Comparison of ENCODE assay signal across 9 cellular contexts in genomic region chr4:82561745-82562552, GRCh38. TPM values are rescaled to one million over a fixed set of nuclear protein-coding genes. Genes with fewer than 3 reads are reported as not detected.
DNase-seq lines count a peak whose midpoint lies in the region; ATAC-seq and TF ChIP-seq lines count a peak whose summit lies in the region.
"Had no signal": no experiment of that assay in that cellular context is flagged by ENCODE, and none has a peak within 500 bp of the region (broad histone marks: within the 10 kb centered on the region; RNA-seq: fewer than 3 reads in every experiment).

TMEM150C (minus strand) TSS chr4:82561988; CDS start chr4:82504657, 57,331 bp downstream.

- intact Hi-C loops in left lung (cut with DNase I) = no loop called here

- ATAC-seq in left lung = peak; percentile 75
- ATAC-seq: GM12878 had no signal

- peaks cover 0 to 9% of the 10 kb centered on the region in 2 donors for H3K4me1 ChIP-seq in left lung
- H3K4me1 ChIP-seq in subcutaneous abdominal adipose tissue (ENCODE audit: control insufficient read depth in 5 of 5, insufficient read depth in 5 of 5, low read length in 5 of 5) = peaks cover 0 to 13% (median 10%) of the 10 kb centered on the region in 5 donors

- H3K27me3 ChIP-seq in left lung (peaks cover 0 to 50% of the 10 kb centered on the region in 2 donors), subcutaneous abdominal adipose tissue (ENCODE audit: control insufficient read depth in 5 of 5, insufficient read depth in 4 of 5, low read length in 5 of 5) (peaks cover 0 to 8% (median 6%) of the 10 kb centered on the region in 5 donors)

- TF ChIP-seq CTCF in left lung (IDR thresholded peaks at IDR 0.05) = no peak

- H3K9me3 ChIP-seq in left lung (no peaks in the 10 kb centered on the region), subcutaneous abdominal adipose tissue (ENCODE audit: control insufficient read depth in 5 of 5, low read length in 5 of 5) (no peaks in the 10 kb centered on the region)

- DNase-seq in activated T-cell treated with anti-CD3 and anti-CD28 coated beads for 48 hours (ENCODE audit: low read depth) (peak; percentile 10), activated T-cell treated with anti-CD3 and anti-CD28 coated beads for 4 hours (no peak), NCI-H510A treated with DMSO at 0.1 percent for 48 hours (lab: John Stamatoyannopoulos, UW) (peak; percentile 64), cerebellum (ENCODE audit: low spot score) (peak; percentile 5), left lung (peak in 1 of 2 donors; percentile 81), cortex of kidney (lab: John Stamatoyannopoulos, UW) (no peak), amniotic stem cell (lab: John Stamatoyannopoulos, UW) (no peak)

- H3K36me3 ChIP-seq in left lung (no peaks in the 10 kb centered on the region), subcutaneous abdominal adipose tissue (ENCODE audit: control insufficient read depth in 5 of 5, insufficient read depth in 5 of 5, low read length in 5 of 5) (no peaks in the 10 kb centered on the region)

- no peak within 1 kb of the TSS for H3K27ac ChIP-seq in left lung
- H3K27ac ChIP-seq in subcutaneous abdominal adipose tissue (ENCODE audit: low read depth, low read length) = no peak within 1 kb of the TSS

- H3K9ac ChIP-seq in subcutaneous abdominal adipose tissue (ENCODE audit: low read length in 5 of 5) = peak within 1 kb of the TSS in 3 of 5 donors; percentile 16 to 66 (median 41)

- H3K4me3 ChIP-seq in left lung (peak within 1 kb of the TSS; percentile 51 to 55), subcutaneous abdominal adipose tissue (ENCODE audit: low read depth in 1 of 5, low read length in 5 of 5) (peak within 1 kb of the TSS; percentile 64 to 76 (median 67))
- H3K4me3 ChIP-seq: GM12878 had no signal

RNA-seq across cellular contexts. Expression of gene TMEM150C, which starts in this region (rescaled TPM):
- total RNA-seq in cerebellum (15.2 TPM), left lung (1 to 10 TPM; 4.3 to 5.1 TPM)

Comparison
In these comparisons a context has a peak if more than half of its experiments do, and no peak if none do; other contexts are left out.
1. DNase-seq: peak in activated T-cell treated with anti-CD3 and anti-CD28 coated beads for 48 hours (single experiment), NCI-H510A treated with DMSO at 0.1 percent for 48 hours (single experiment) and cerebellum (single experiment); none in activated T-cell treated with anti-CD3 and anti-CD28 coated beads for 4 hours (single experiment), cortex of kidney (single experiment) and amniotic stem cell (single experiment).